12 cellular contexts compared by ENCODE assay signal in the genomic region with DNA sequence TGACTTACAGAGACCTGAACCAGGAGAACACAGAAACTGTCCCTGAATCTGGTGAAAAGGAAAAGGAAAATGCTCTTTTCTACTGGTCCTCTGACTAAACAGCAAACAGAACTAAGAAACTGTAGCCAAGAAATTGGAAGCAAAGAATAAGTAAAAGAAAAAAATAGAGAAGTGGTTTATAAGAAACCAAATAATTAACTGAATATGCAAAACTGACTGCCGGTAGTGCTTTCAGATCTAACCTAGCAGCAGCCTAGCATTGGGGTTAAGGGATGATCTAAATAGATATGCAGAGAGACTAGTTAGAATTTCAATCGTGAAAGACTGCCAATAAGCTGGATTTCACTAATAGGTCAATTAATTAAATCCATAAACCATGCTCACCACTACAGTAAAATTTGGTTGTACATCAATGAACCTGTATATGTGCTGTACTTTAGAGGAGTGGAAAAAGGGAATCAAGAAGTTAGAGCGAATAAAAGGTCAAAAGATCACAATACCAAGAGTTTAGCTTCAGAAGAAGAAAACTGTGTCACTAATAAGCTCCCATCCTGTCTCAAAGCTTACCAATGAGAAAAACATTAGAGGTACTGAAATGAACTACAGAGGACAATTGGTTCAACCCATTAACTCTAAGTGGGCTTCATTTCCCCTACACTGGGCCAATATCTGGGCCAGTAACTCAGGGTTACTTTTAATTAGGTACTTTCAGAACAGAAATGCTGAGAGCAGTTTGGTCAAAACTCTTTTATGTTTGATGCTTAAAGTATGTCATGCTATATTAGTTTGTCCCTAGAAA. TPM values are rescaled to one million over a fixed set of nuclear protein-coding genes. Genes with fewer than 3 reads are reported as not detected.
DNase-seq lines count a peak whose midpoint lies in the region; ATAC-seq lines count a peak whose summit lies in the region.
"Had no signal": no experiment of that assay in that cellular context is flagged by ENCODE, and none has a peak within 500 bp of the region (broad histone marks: within the 10 kb centered on the region; RNA-seq: fewer than 3 reads in every experiment).

No MANE protein-coding gene starts in this region.

- H3K27me3 Mint-ChIP-seq in naive B cell, result no peaks in the 10 kb centered on the region
- H3K27me3 Mint-ChIP-seq: activated CD4-positive, alpha-beta memory T cell treated with anti-CD3 and anti-CD28 coated beads for 36 hours had no signal

- peak overlapping the region in 1 of 6 donors; percentile 34 for H3K27ac Mint-ChIP-seq in naive B cell
- H3K27ac Mint-ChIP-seq: activated CD4-positive, alpha-beta memory T cell treated with anti-CD3 and anti-CD28 coated beads for 36 hours; CD8-positive, alpha-beta T cell; immature natural killer cell had no signal

- H3K36me3 Mint-ChIP-seq in naive B cell, result no peaks in the 10 kb centered on the region
- H3K36me3 Mint-ChIP-seq: activated CD4-positive, alpha-beta memory T cell treated with anti-CD3 and anti-CD28 coated beads for 36 hours; CD8-positive, alpha-beta T cell; immature natural killer cell had no signal

- ATAC-seq in GM19043 (IDR thresholded peaks at IDR 0.05; ENCODE audit: low read depth, unreplicated experiment) (peak; percentile 74), GM21737 (IDR thresholded peaks at IDR 0.05; ENCODE audit: unreplicated experiment) (peak; percentile 87), HG03108 (IDR thresholded peaks at IDR 0.05; ENCODE audit: unreplicated experiment) (peak; percentile 68), naive B cell (ENCODE audit: low read depth in 2 of 2) (peak; percentile 27 to 57)
- ATAC-seq: CD8-positive, alpha-beta T cell had no signal

- H3K9me3 Mint-ChIP-seq in naive B cell, result peaks cover 0 to 4% (median 0%) of the 10 kb centered on the region in 7 donors
- H3K9me3 Mint-ChIP-seq: activated CD4-positive, alpha-beta memory T cell treated with anti-CD3 and anti-CD28 coated beads for 36 hours; CD8-positive, alpha-beta T cell had no signal

- H3K4me1 Mint-ChIP-seq in naive B cell, result peaks cover 6 to 15% (median 9%) of the 10 kb centered on the region in 3 donors
- H3K4me1 Mint-ChIP-seq: immature natural killer cell had no signal

- no peak for DNase-seq in naive B cell
- DNase-seq in NCI-H774 (lab: John Stamatoyannopoulos, UW), result no peak
- DNase-seq in hepatic stellate cell (ENCODE audit: low spot score), result no peak
- DNase-seq in effector CD8-positive, alpha-beta T cell (lab: John Stamatoyannopoulos, UW), result no peak
- DNase-seq: activated CD4-positive, alpha-beta memory T cell treated with anti-CD3 and anti-CD28 coated beads for 36 hours; activated naive CD4-positive, alpha-beta T cell treated with Interleukin-2 at 50 U/mL for 16 hours; CD8-positive, alpha-beta T cell; immature natural killer cell; stomach had no signal

- peak overlapping the region in 1 of 8 donors; percentile 26 for H3K4me3 Mint-ChIP-seq in naive B cell
- H3K4me3 Mint-ChIP-seq: activated CD4-positive, alpha-beta memory T cell treated with anti-CD3 and anti-CD28 coated beads for 36 hours; CD8-positive, alpha-beta T cell; immature natural killer cell had no signal

RNA-seq across cellular contexts. Expression of gene KLHL13, which starts 53.6 kb away (rescaled TPM):
- under 1 TPM in 1 of 6 donors, not detected in 5; 0.27 TPM for polyA plus RNA-seq in naive B cell (ENCODE audit: low read depth in 6 of 6)
